25 cellular contexts compared by ENCODE assay signal in genomic region chr2:151852260-151853069, GRCh38. TPM values are rescaled to one million over a fixed set of nuclear protein-coding genes. Genes with fewer than 3 reads are reported as not detected.
DNase-seq lines count a peak whose midpoint lies in the region; ATAC-seq, FAIRE-seq and TF ChIP-seq lines count a peak whose summit lies in the region.
"Had no signal": no experiment of that assay in that cellular context is flagged by ENCODE, and none has a peak within 500 bp of the region (broad histone marks: within the 10 kb centered on the region; RNA-seq: fewer than 3 reads in every experiment).

No MANE protein-coding gene starts in this region.

- CTCF ChIA-PET in HepG2 (lab: Yijun Ruan, JAX; ENCODE audit: low intra/inter-chr PET ratio, low total read pairs) (no interaction called here), K562 (lab: Yijun Ruan, JAX; ENCODE audit: low intra/inter-chr PET ratio) (no interaction called here)

- H3K27ac ChIP-seq in HepG2 (ENCODE audit: extremely low read length, insufficient read depth, low read length) (peak overlapping the region; percentile 11), right lobe of liver (no peak overlapping the region), K562 (ENCODE audit: extremely low read depth, low read depth, low read length) (no peak overlapping the region)
- H3K27ac ChIP-seq: epithelial cell of prostate, gastroesophageal sphincter, Peyer's patch, psoas muscle, SK-N-MC had no signal

- no peak for TF ChIP-seq POLR2A in HepG2 (IDR thresholded peaks at IDR 0.05; ENCODE audit: insufficient read depth in 1 of 2, low read depth in 2 of 2, low read length in 2 of 2)
- TF ChIP-seq POLR2A in right lobe of liver (IDR thresholded peaks at IDR 0.05), result no peak
- no peak for TF ChIP-seq POLR2A in K562 (conservative IDR thresholded peaks at IDR 0.05)
- no peak for TF ChIP-seq POLR2A in erythroblast (IDR thresholded peaks at IDR 0.05; ENCODE audit: low read length)

- no peaks in the 10 kb centered on the region; the same call in 1 of the 2 replicates for H4K20me1 ChIP-seq in HepG2 (ENCODE audit: insufficient read depth, low read length)
- H4K20me1 ChIP-seq in K562 (replicated peaks; ENCODE audit: control insufficient read depth, insufficient read depth, low read length), result no peaks in the 10 kb centered on the region

- ATAC-seq in HepG2 (peak; percentile 51), right lobe of liver (no peak), K562 (no peak; the same call in 2 of the 3 replicates), GM18907 (IDR thresholded peaks at IDR 0.05; ENCODE audit: unreplicated experiment) (no peak)
- ATAC-seq in activated naive CD8-positive, alpha-beta T cell treated with anti-CD3 and anti-CD28 coated beads, Interleukin-2, amount 50 U/mL, for 24 hours, result no peak
- ATAC-seq: gastroesophageal sphincter, HCT116 had no signal

- TF ChIP-seq CTCF in HepG2 (CRISPR knock-in tag; IDR thresholded peaks at IDR 0.05) (no peak; the same call in 1 of the 2 replicates), right lobe of liver (IDR thresholded peaks at IDR 0.05) (no peak), K562 (IDR thresholded peaks at IDR 0.05 in 2 of 3, conservative IDR thresholded peaks at IDR 0.05 in 1 of 3; ENCODE audit: insufficient read depth in 2 of 3, low read depth in 1 of 3, low read length in 3 of 3) (no peak), nephron progenitor cell (IDR thresholded peaks at IDR 0.05) (no peak)

- in situ Hi-C loops in HepG2 (cut with HindIII; ENCODE audit: extremely low pct_ligation_motif_present, low pct_unique_long_range_greater_than_20kb) (no loop called here), K562 (cut with MboI) (no loop called here)

- H3K9me3 ChIP-seq in HepG2 (ENCODE audit: low read length) (no peaks in the 10 kb centered on the region), right lobe of liver (no peaks in the 10 kb centered on the region), K562 (replicated peaks; ENCODE audit: control insufficient read depth, insufficient read depth, low read depth, low read length) (no peaks in the 10 kb centered on the region)
- H3K9me3 ChIP-seq: gastroesophageal sphincter, Peyer's patch, psoas muscle had no signal

- H3K4me2 ChIP-seq in HepG2 (ENCODE audit: low read depth, low read length) (peak overlapping the region; percentile 28), K562 (ENCODE audit: insufficient read depth, low read length) (no peak overlapping the region)

- H3K4me1 Mint-ChIP-seq in nephron progenitor cell, result peaks cover 26% of the 10 kb centered on the region
- H3K4me1 Mint-ChIP-seq in activated naive CD8-positive, alpha-beta T cell treated with anti-CD3 and anti-CD28 coated beads, Interleukin-2, amount 50 U/mL, for 24 hours, result no peaks in the 10 kb centered on the region

- H3K27me3 Mint-ChIP-seq in nephron progenitor cell (ENCODE audit: low read depth, poor library complexity), result no peaks in the 10 kb centered on the region
- no peaks in the 10 kb centered on the region for H3K27me3 Mint-ChIP-seq in activated naive CD8-positive, alpha-beta T cell treated with anti-CD3 and anti-CD28 coated beads, Interleukin-2, amount 50 U/mL, for 24 hours

- no peak overlapping the region for H3K9ac ChIP-seq in HepG2 (ENCODE audit: insufficient read depth, low read depth, low read length)
- H3K9ac ChIP-seq in K562 (ENCODE audit: insufficient read depth in 1 of 2, low read depth in 2 of 2, low read length in 2 of 2), result no peak overlapping the region

- BruUV-seq in HepG2 (replicated peaks; lab: Mats Ljungman, UMichigan) (no TSS peak), K562 (replicated peaks; lab: Mats Ljungman, UMichigan) (no TSS peak)

- no peak for TF ChIP-seq EP300 in HepG2 (IDR thresholded peaks at IDR 0.05; ENCODE audit: low read depth in 2 of 2, low read length in 2 of 2)
- TF ChIP-seq EP300 in HepG2 (CRISPR knock-in tag; IDR thresholded peaks at IDR 0.05; ENCODE audit: borderline replicate concordance), result no peak
- TF ChIP-seq EP300 in K562 (IDR thresholded peaks at IDR 0.05; ENCODE audit: low read length), result no peak

- TF ChIP-seq RAD21 in HepG2 (CRISPR knock-in tag; IDR thresholded peaks at IDR 0.05) (no peak), K562 (CRISPR knock-in tag; conservative IDR thresholded peaks at IDR 0.05 in 1 of 2, IDR thresholded peaks at IDR 0.05 in 1 of 2) (no peak)

- H3K4me3 ChIP-seq in HepG2 (replicated peaks in 1 of 3; ENCODE audit: insufficient read depth in 1 of 3, low read depth in 2 of 3, low read length in 3 of 3), result no peak overlapping the region; a peak in 1 of 6 replicates
- H3K4me3 ChIP-seq in right lobe of liver, result no peak overlapping the region
- H3K4me3 ChIP-seq in K562, result no peak overlapping the region
- H3K4me3 ChIP-seq: gastroesophageal sphincter, Peyer's patch, psoas muscle, SK-N-MC had no signal

- DNase-seq in HepG2 (ENCODE audit: low spot score) (no peak), right lobe of liver (no peak), K562 (ENCODE audit: extremely low read depth in 1 of 4, low spot score in 3 of 4) (no peak), nephron progenitor cell (no peak), erythroblast (lab: John Stamatoyannopoulos, UW) (no peak), posterior vena cava (ENCODE audit: low spot score) (no peak)
- no peak for DNase-seq in activated naive CD8-positive, alpha-beta T cell treated with anti-CD3 and anti-CD28 coated beads, Interleukin-2, amount 50 U/mL, for 24 hours
- DNase-seq: activated CD4-positive, alpha-beta T cell treated with anti-CD3 and anti-CD28 coated beads, Interleukin-2, amount 50 U/mL, for 48 hours; activated gamma-delta T cell treated with Interleukin-2 at 50 U/mL for 16 hours; C1 segment of cervical spinal cord; caudate nucleus; Kasumi-1; NCI-H1105; NCI-H2081 treated with DMSO at 0.1 percent for 48 hours; NCI-H510A; NK-92 treated with Interleukin-12 subunit alpha and Interleukin-12 subunit beta, amount 100 ng/mL, for 24 hours; Peyer's patch; psoas muscle; T-helper 2 cell had no signal

- H2AFZ ChIP-seq in HepG2 (ENCODE audit: low read length) (no peak overlapping the region), K562 (ENCODE audit: low read depth, low read length) (no peak overlapping the region)

- peak overlapping the region; percentile 57 for H3K27ac Mint-ChIP-seq in nephron progenitor cell
- no peak overlapping the region for H3K27ac Mint-ChIP-seq in activated naive CD8-positive, alpha-beta T cell treated with anti-CD3 and anti-CD28 coated beads, Interleukin-2, amount 50 U/mL, for 24 hours

- H3K27me3 ChIP-seq in HepG2 (ENCODE audit: control insufficient read depth in 1 of 2, insufficient read depth in 2 of 2, low read length in 2 of 2) (no peaks in the 10 kb centered on the region), right lobe of liver (no peaks in the 10 kb centered on the region), K562 (ENCODE audit: control insufficient read depth in 2 of 2, insufficient read depth in 2 of 2, low read length in 2 of 2) (peaks cover 0 to 5% of the 10 kb centered on the region in 2 experiments; a peak in 2 of 5 replicates)
- H3K27me3 ChIP-seq: gastroesophageal sphincter, Peyer's patch had no signal

- POLR2A ChIA-PET in HepG2 (lab: Yijun Ruan, JAX), result interaction anchor here (1.1 to 1.8 kb wide), 3 partner anchors 23 to 143 kb away, joined by 3 to 7 read pairs (median 4); partner anchors contain the start of gene ARL5A
- POLR2A ChIA-PET in K562 (lab: Yijun Ruan, JAX), result interaction anchor here (0.8 kb wide), 1 partner anchor 22 kb away, joined by 3 read pairs; no protein-coding TSS in a partner anchor

- H3K36me3 ChIP-seq in HepG2 (replicated peaks in 1 of 2; ENCODE audit: control insufficient read depth in 1 of 2, insufficient read depth in 2 of 2, low read length in 2 of 2), result no peaks in the 10 kb centered on the region
- H3K36me3 ChIP-seq in right lobe of liver, result no peaks in the 10 kb centered on the region
- no peaks in the 10 kb centered on the region for H3K36me3 ChIP-seq in K562 (ENCODE audit: control insufficient read depth, insufficient read depth, low read length)
- H3K36me3 ChIP-seq: gastroesophageal sphincter, Peyer's patch had no signal

- H3K4me3 Mint-ChIP-seq in nephron progenitor cell, result no peak overlapping the region
- H3K4me3 Mint-ChIP-seq in activated naive CD8-positive, alpha-beta T cell treated with anti-CD3 and anti-CD28 coated beads, Interleukin-2, amount 50 U/mL, for 24 hours, result no peak overlapping the region

- peaks cover 54% of the 10 kb centered on the region for H3K4me1 ChIP-seq in HepG2 (ENCODE audit: insufficient read depth, low read length)
- H3K4me1 ChIP-seq in right lobe of liver, result no peaks in the 10 kb centered on the region
- peaks cover 0 to 14% of the 10 kb centered on the region in 2 experiments; a peak in 3 of 5 replicates for H3K4me1 ChIP-seq in K562 (replicated peaks in 1 of 2; ENCODE audit: control insufficient read depth in 2 of 2, insufficient read depth in 2 of 2, low read length in 2 of 2)
- H3K4me1 ChIP-seq: gastroesophageal sphincter, Peyer's patch had no signal

- H3K79me2 ChIP-seq in HepG2 (ENCODE audit: insufficient read depth, low read length) (no peaks in the 10 kb centered on the region), K562 (ENCODE audit: control insufficient read depth, insufficient read depth, low read length) (no peaks in the 10 kb centered on the region)

- FAIRE-seq in HepG2 (lab: Jason Lieb, UNC) (no peak), K562 (lab: Jason Lieb, UNC) (no peak)
- FAIRE-seq: urothelium cell line had no signal

- 80% methylated on average over 6 of the region's 6 CpGs for WGBS in HepG2 (ENCODE audit: low lambda C conversion rate)
- WGBS in right lobe of liver (ENCODE audit: insufficient coverage, low coverage, low lambda C conversion rate, missing lambda C conversion rate), result 73% methylated on average over 6 of the region's 6 CpGs
- WGBS in K562 (ENCODE audit: insufficient coverage, low coverage, missing lambda C conversion rate), result 5% methylated on average over 6 of the region's 6 CpGs

- H3K9me1 ChIP-seq in K562 (ENCODE audit: control insufficient read depth, insufficient read depth, low read length), result no peaks in the 10 kb centered on the region

- intact Hi-C loops in HepG2 (cut with micrococcal nuclease; ENCODE audit: unreplicated experiment) (no loop called here), right lobe of liver (cut with DNase I) (no loop called here), K562 (cut with micrococcal nuclease) (no loop called here), posterior vena cava (cut with DNase I) (no loop called here)

- no peaks in the 10 kb centered on the region for H3K9me3 Mint-ChIP-seq in nephron progenitor cell
- H3K9me3 Mint-ChIP-seq in activated naive CD8-positive, alpha-beta T cell treated with anti-CD3 and anti-CD28 coated beads, Interleukin-2, amount 50 U/mL, for 24 hours, result no peaks in the 10 kb centered on the region

- H3K36me3 Mint-ChIP-seq in nephron progenitor cell (ENCODE audit: low read depth), result no peaks in the 10 kb centered on the region
- no peaks in the 10 kb centered on the region for H3K36me3 Mint-ChIP-seq in activated naive CD8-positive, alpha-beta T cell treated with anti-CD3 and anti-CD28 coated beads, Interleukin-2, amount 50 U/mL, for 24 hours (ENCODE audit: low read depth)

RNA-seq across cellular contexts. Expression of gene ARL5A, which starts 24.2 kb away (rescaled TPM):
- total RNA-seq in HepG2 (2016; rRNA removed; fragmentation: Illumina TruSeq; extraction: Trizol) (149 and 170 TPM in 2 replicates), right lobe of liver (10 to 100 TPM; 20.0 to 33.3 (median 22.4) TPM), K562 (2014; rRNA removed) (117 and 132 TPM in 2 replicates), K562 (2014; rRNA removed; fragmentation: Illumina TruSeq; extraction: Trizol) (102 and 118 TPM in 2 replicates), K562 (2015; rRNA removed; fragmentation: Illumina TruSeq; extraction: Trizol) (76.1 and 101 TPM in 2 replicates), K562 (2021) (92.2 and 94.3 TPM in 2 replicates), posterior vena cava (10 to 100 TPM; 68.9 to 99.9 TPM)
- total RNA-seq in HepG2 (2016; cell fraction: cytosol; rRNA removed; fragmentation: Illumina TruSeq; extraction: Trizol; ENCODE audit: low read depth), result 75.4 and 85.0 TPM in 2 replicates
- 144 and 150 TPM in 2 replicates for total RNA-seq in HepG2 (2016; cell fraction: insoluble cytoplasmic fraction; rRNA removed; fragmentation: Illumina TruSeq; extraction: Trizol)
- 220 and 225 TPM in 2 replicates for total RNA-seq in HepG2 (2016; cell fraction: membrane; rRNA removed; fragmentation: Illumina TruSeq; extraction: Trizol)
- 85.9 and 100 TPM in 2 replicates for total RNA-seq in HepG2 (2016; cell fraction: nucleus; rRNA removed; fragmentation: Illumina TruSeq; extraction: Trizol)
- polyA plus RNA-seq in HepG2 (2011; rRNA removed) (34.2 and 47.5 TPM in 2 replicates), K562 (2011; rRNA removed) (65.1 and 71.1 TPM in 2 replicates), K562 (2014; fragmentation: Illumina TruSeq; extraction: Trizol) (85.4 and 88.4 TPM in 2 replicates), K562 (2014; fragmentation: Nextera tagmentation; extraction: Ambion mirVana) (10 to 100 TPM; 16.3 to 16.9 TPM), K562 (2014; rRNA removed) (74.8 and 75.6 TPM in 2 replicates)
- 23.3 and 35.0 TPM in 2 replicates for polyA plus RNA-seq in HepG2 (2011; cell fraction: cytosol; rRNA removed)
- 21.9 and 29.1 TPM in 2 replicates for polyA plus RNA-seq in HepG2 (2011; cell fraction: nucleus; rRNA removed)
- 46.8 and 63.2 TPM in 2 replicates for polyA plus RNA-seq in HepG2 (2012)
- 49.2 and 53.4 TPM in 2 replicates for polyA plus RNA-seq in HepG2 (2016; cell fraction: cytosol; fragmentation: Illumina TruSeq; extraction: Trizol; ENCODE audit: low read depth)
- 78.6 and 90.5 TPM in 2 replicates for polyA plus RNA-seq in HepG2 (2016; cell fraction: insoluble cytoplasmic fraction; fragmentation: Illumina TruSeq; extraction: Trizol; ENCODE audit: low read depth)
- 89.2 and 108 TPM in 2 replicates for polyA plus RNA-seq in HepG2 (2016; cell fraction: membrane; fragmentation: Illumina TruSeq; extraction: Trizol; ENCODE audit: low read depth)
- polyA plus RNA-seq in HepG2 (2016; cell fraction: nucleus; fragmentation: Illumina TruSeq; extraction: Trizol; ENCODE audit: insufficient read depth, low read depth), result 53.8 and 56.7 TPM in 2 replicates
- 8.7 and 27.5 TPM in 2 replicates for polyA minus RNA-seq in HepG2 (2011; rRNA and poly(A)+ RNA removed; ENCODE audit: low replicate concordance)
- 42.2 and 46.0 TPM in 2 replicates for polyA minus RNA-seq in HepG2 (2011; cell fraction: cytosol; rRNA and poly(A)+ RNA removed)
- 141 and 173 TPM in 2 replicates for polyA minus RNA-seq in HepG2 (2011; cell fraction: nucleus; rRNA and poly(A)+ RNA removed)
- total RNA-seq in K562 (2011; cell fraction: chromatin; rRNA removed; ENCODE audit: low replicate concordance), result 74.2 and 178 TPM in 2 replicates
- 34.4 and 36.5 TPM in 2 replicates for total RNA-seq in K562 (2011; cell fraction: nucleolus; rRNA removed)
- total RNA-seq in K562 (2011; cell fraction: nucleoplasm; rRNA removed), result 75.4 and 160 TPM in 2 replicates
- polyA plus RNA-seq in K562 (2011; cell fraction: cytosol; rRNA removed), result 22.9 and 43.5 TPM in 2 replicates
- polyA plus RNA-seq in K562 (2011; cell fraction: nucleus; rRNA removed), result 46.1 and 59.3 TPM in 2 replicates
- polyA plus RNA-seq in K562 (2012), result 41.6 and 51.1 TPM in 2 replicates
- polyA minus RNA-seq in K562 (2011; rRNA and poly(A)+ RNA removed), result 144 and 168 TPM in 2 replicates
- polyA minus RNA-seq in K562 (2011; cell fraction: cytosol; rRNA and poly(A)+ RNA removed), result 50.1 and 63.7 TPM in 2 replicates
- 63.5 and 96.7 TPM in 2 replicates for polyA minus RNA-seq in K562 (2011; cell fraction: nucleus; rRNA and poly(A)+ RNA removed)

Comparison
In these comparisons a context has a peak if more than half of its experiments do, and no peak if none do; other contexts are left out.
1. Of the 241 proteins assayed by ChIP-seq in both HepG2 and K562: peak only in HepG2: CAMTA2, MAX, TFAP4 and ZNF274; only in K562: ATF7 and CREM; in both: none; in neither: 232; mixed calls (peak in some experiments, not most) for 3.